Comparison of ENCODE assay signal across 15 cellular contexts in genomic region chr9:129695870-129696269, GRCh38. TPM values are rescaled to one million over a fixed set of nuclear protein-coding genes. Genes with fewer than 3 reads are reported as not detected.
A peak's percentile ranks its signal among the peaks of the same experiment; 100 is the strongest.
DNase-seq lines count a peak whose midpoint lies in the region; ATAC-seq and TF ChIP-seq lines count a peak whose summit lies in the region.
"Had no signal": no experiment of that assay in that cellular context is flagged by ENCODE, and none has a peak within 500 bp of the region (broad histone marks: within the 10 kb centered on the region; RNA-seq: fewer than 3 reads in every experiment).

No MANE protein-coding gene starts in this region.

- DNase-seq in GM23248 (no peak), SK-N-MC (ENCODE audit: low read depth, low spot score) (no peak), mesenchymal stem cell (no peak), tibial artery (no peak), NCI-H1105 (lab: John Stamatoyannopoulos, UW) (no peak)
- no peak for DNase-seq in activated naive CD4-positive, alpha-beta T cell treated with anti-CD3 and anti-CD28 coated beads for 36 hours
- DNase-seq: CD8-positive, alpha-beta memory T cell; EL; Kasumi-1; NCI-H1417 treated with DMSO at 0.1 percent for 48 hours; NCI-H2029; NCI-H510A; SHP77 had no signal

- no peaks in the 10 kb centered on the region for H4K20me1 ChIP-seq in GM23248 (ENCODE audit: insufficient read depth)

- H3K27me3 Mint-ChIP-seq in activated naive CD4-positive, alpha-beta T cell treated with anti-CD3 and anti-CD28 coated beads for 36 hours (ENCODE audit: low read depth), result peaks cover 25% of the 10 kb centered on the region

- H3K4ac ChIP-seq in mesenchymal stem cell (ENCODE audit: low read depth in 1 of 2, low read length in 2 of 2), result no peak overlapping the region

- H3K18ac ChIP-seq in mesenchymal stem cell (ENCODE audit: low read depth in 1 of 2, low read length in 2 of 2), result no peak overlapping the region

- H3K27ac ChIP-seq in GM23248 (peak overlapping the region; percentile 100), SK-N-MC (peak overlapping the region; percentile 99), mesenchymal stem cell (ENCODE audit: low read length, poor library complexity, severe bottlenecking) (no peak overlapping the region), tibial artery (peak overlapping the region; percentile 84 to 91)
- H3K27ac ChIP-seq: BLaER1 had no signal

- H3K9me3 ChIP-seq in GM23248 (ENCODE audit: low read depth) (no peaks in the 10 kb centered on the region), SK-N-MC (ENCODE audit: low read depth, low read length) (no peaks in the 10 kb centered on the region), mesenchymal stem cell (ENCODE audit: control insufficient read depth, low read length) (no peaks in the 10 kb centered on the region), tibial artery (no peaks in the 10 kb centered on the region)
- H3K9me3 ChIP-seq: BLaER1 had no signal

- no peak overlapping the region for H4K8ac ChIP-seq in mesenchymal stem cell (ENCODE audit: low read length)

- no peak for ATAC-seq in HG02973 (IDR thresholded peaks at IDR 0.05; ENCODE audit: unreplicated experiment)

- peaks cover 87% of the 10 kb centered on the region for H3K79me2 ChIP-seq in GM23248 (ENCODE audit: insufficient read depth)

- H3K9me2 ChIP-seq in GM23248 (ENCODE audit: insufficient read depth), result no peaks in the 10 kb centered on the region

- H2BK120ac ChIP-seq in mesenchymal stem cell (ENCODE audit: low read depth, low read length), result no peak overlapping the region

- no peak overlapping the region for H2BK5ac ChIP-seq in mesenchymal stem cell (ENCODE audit: low read depth, low read length, poor library complexity, severe bottlenecking)

- no peak overlapping the region for H3K14ac ChIP-seq in mesenchymal stem cell (ENCODE audit: low read length in 2 of 2)

- H3K79me1 ChIP-seq in mesenchymal stem cell (replicated peaks; ENCODE audit: low read length, poor library complexity, severe bottlenecking), result no peaks in the 10 kb centered on the region

- peaks cover 2% of the 10 kb centered on the region for H3K9me3 Mint-ChIP-seq in activated naive CD4-positive, alpha-beta T cell treated with anti-CD3 and anti-CD28 coated beads for 36 hours
- H3K9me3 Mint-ChIP-seq: CD8-positive, alpha-beta memory T cell had no signal

- CTCF ChIA-PET in activated naive CD4-positive, alpha-beta T cell treated with anti-CD3 and anti-CD28 coated beads for 36 hours (lab: Charles Lee), result no interaction called here

- H3K4me2 ChIP-seq in GM23248 (ENCODE audit: unreplicated experiment) (peak overlapping the region; percentile 91), mesenchymal stem cell (ENCODE audit: low read length, poor library complexity, severe bottlenecking) (no peak overlapping the region)
- H3K4me2 ChIP-seq: BLaER1 had no signal

- H3K4me3 ChIP-seq in GM23248 (no peak overlapping the region), SK-N-MC (peak overlapping the region; percentile 10; the same call in 1 of the 2 replicates), mesenchymal stem cell (ENCODE audit: insufficient read depth in 1 of 2, low read depth in 1 of 2, low read length in 2 of 2) (no peak overlapping the region), tibial artery (no peak overlapping the region)
- H3K4me3 ChIP-seq: BLaER1 had no signal

- H2BK12ac ChIP-seq in mesenchymal stem cell (ENCODE audit: low read length in 2 of 2), result no peak overlapping the region

- H4K91ac ChIP-seq in mesenchymal stem cell (ENCODE audit: low read length), result no peak overlapping the region

- intact Hi-C loops in tibial artery (cut with DNase I; ENCODE audit: low total_unique reads), result no loop called here
- intact Hi-C loops in activated naive CD4-positive, alpha-beta T cell treated with anti-CD3 and anti-CD28 coated beads for 36 hours (cut with micrococcal nuclease), result no loop called here

- peaks cover 12% of the 10 kb centered on the region; the same call in 1 of the 2 replicates for H3K36me3 ChIP-seq in GM23248 (ENCODE audit: low read depth)
- H3K36me3 ChIP-seq in SK-N-MC (ENCODE audit: insufficient read depth, low read length), result peaks cover 17% of the 10 kb centered on the region
- H3K36me3 ChIP-seq in mesenchymal stem cell (ENCODE audit: control insufficient read depth in 1 of 2, insufficient read depth in 2 of 2, low read depth in 1 of 2, low read length in 2 of 2), result peaks cover 0 to 4% of the 10 kb centered on the region in 2 experiments
- no peaks in the 10 kb centered on the region for H3K36me3 ChIP-seq in tibial artery
- H3K36me3 ChIP-seq: BLaER1 had no signal

- peaks cover 61% of the 10 kb centered on the region for H3K4me1 ChIP-seq in GM23248 (ENCODE audit: insufficient read depth)
- H3K4me1 ChIP-seq in mesenchymal stem cell (ENCODE audit: control insufficient read depth, insufficient read depth, low read depth, low read length), result peaks cover 13% of the 10 kb centered on the region
- H3K4me1 ChIP-seq in tibial artery, result peaks cover 0 to 57% (median 34%) of the 10 kb centered on the region in 4 donors
- H3K4me1 ChIP-seq: BLaER1 had no signal

- no peaks in the 10 kb centered on the region for H3K27me3 ChIP-seq in GM23248 (replicated peaks; ENCODE audit: insufficient read depth)
- peaks cover 0 to 59% of the 10 kb centered on the region in 2 experiments for H3K27me3 ChIP-seq in mesenchymal stem cell (ENCODE audit: control insufficient read depth in 1 of 2, insufficient read depth in 1 of 2, low read length in 2 of 2)
- H3K27me3 ChIP-seq in tibial artery, result no peaks in the 10 kb centered on the region

- peaks cover 5% of the 10 kb centered on the region for H3K4me1 Mint-ChIP-seq in activated naive CD4-positive, alpha-beta T cell treated with anti-CD3 and anti-CD28 coated beads for 36 hours (ENCODE audit: low read depth)

- no peak overlapping the region for H2BK15ac ChIP-seq in mesenchymal stem cell (ENCODE audit: low read depth, poor library complexity, severe bottlenecking)

- H3K36me3 Mint-ChIP-seq in activated naive CD4-positive, alpha-beta T cell treated with anti-CD3 and anti-CD28 coated beads for 36 hours (ENCODE audit: low read depth), result no peaks in the 10 kb centered on the region
- H3K36me3 Mint-ChIP-seq: CD8-positive, alpha-beta memory T cell had no signal

- no peak for TF ChIP-seq CTCF in tibial artery (IDR thresholded peaks at IDR 0.05)

- no peak overlapping the region for H2AK5ac ChIP-seq in mesenchymal stem cell (ENCODE audit: low read length, severe bottlenecking)

- in situ Hi-C loops in GM23248 (cut with MboI), result no loop called here

- peaks cover 69% of the 10 kb centered on the region for H3F3A ChIP-seq in GM23248 (ENCODE audit: insufficient read depth)

- 46 to 55% methylated on average over 3 of the region's 3 CpGs for WGBS in GM23248 (ENCODE audit: low coverage in 1 of 2, low lambda C conversion rate in 2 of 2, missing lambda C conversion rate in 2 of 2), 2 experiments
- WGBS in mesenchymal stem cell, result 83% methylated on average over 3 of the region's 3 CpGs

- peak overlapping the region; percentile 99 for H3K9ac ChIP-seq in GM23248
- peak overlapping the region; percentile 91 for H3K9ac ChIP-seq in SK-N-MC (ENCODE audit: insufficient read length)
- H3K9ac ChIP-seq in mesenchymal stem cell (ENCODE audit: low read length), result peak overlapping the region; percentile 8
- H3K9ac ChIP-seq: BLaER1 had no signal

- no peak overlapping the region for H2AFZ ChIP-seq in GM23248
- H2AFZ ChIP-seq in mesenchymal stem cell (ENCODE audit: low read depth, low read length), result no peak overlapping the region

- no peak overlapping the region for H3K23ac ChIP-seq in mesenchymal stem cell (ENCODE audit: low read length in 2 of 2)

- H3K4me3 Mint-ChIP-seq in activated naive CD4-positive, alpha-beta T cell treated with anti-CD3 and anti-CD28 coated beads for 36 hours, result no peak overlapping the region
- H3K4me3 Mint-ChIP-seq: CD8-positive, alpha-beta memory T cell had no signal

- H3K27ac Mint-ChIP-seq in activated naive CD4-positive, alpha-beta T cell treated with anti-CD3 and anti-CD28 coated beads for 36 hours, result no peak overlapping the region
- H3K27ac Mint-ChIP-seq: CD8-positive, alpha-beta memory T cell had no signal

RNA-seq across cellular contexts. Expression of gene PRRX2, which starts 30.4 kb away (rescaled TPM):
- 145 and 169 TPM in 2 replicates for total RNA-seq in GM23248 (2014; rRNA removed; shearing (Covaris generic))
- 137 and 141 TPM in 2 replicates for polyA plus RNA-seq in GM23248 (2016; fragmentation: Nextera tagmentation; extraction: Ambion mirVana)
- 19.5 TPM for polyA plus RNA-seq in mesenchymal stem cell (2013, experiment 1 of 2)
- 20.1 TPM for polyA plus RNA-seq in mesenchymal stem cell (2013, experiment 2 of 2)
- total RNA-seq in activated naive CD4-positive, alpha-beta T cell treated with anti-CD3 and anti-CD28 coated beads for 36 hours, result under 1 TPM; 0.69 to 0.83 TPM
- polyA plus RNA-seq: CD8-positive, alpha-beta memory T cell had no signal

RNA-seq across cellular contexts. Expression of gene ASB6, which starts 53.9 kb away (rescaled TPM):
- total RNA-seq in GM23248 (2014; rRNA removed; shearing (Covaris generic)), result 22.9 and 24.9 TPM in 2 replicates
- 24.1 and 24.4 TPM in 2 replicates for polyA plus RNA-seq in GM23248 (2016; fragmentation: Nextera tagmentation; extraction: Ambion mirVana)
- polyA plus RNA-seq in mesenchymal stem cell (2013, experiment 1 of 2), result 11.6 TPM
- polyA plus RNA-seq in mesenchymal stem cell (2013, experiment 2 of 2), result 11.6 TPM
- total RNA-seq in activated naive CD4-positive, alpha-beta T cell treated with anti-CD3 and anti-CD28 coated beads for 36 hours, result 10 to 100 TPM; 13.0 to 13.8 TPM

RNA-seq across cellular contexts. Expression of gene PTGES, which starts 57.0 kb away (rescaled TPM):
- 8.3 and 12.6 TPM in 2 replicates for total RNA-seq in GM23248 (2014; rRNA removed; shearing (Covaris generic))
- 22.0 and 22.4 TPM in 2 replicates for polyA plus RNA-seq in GM23248 (2016; fragmentation: Nextera tagmentation; extraction: Ambion mirVana)
- polyA plus RNA-seq in mesenchymal stem cell (2013, experiment 1 of 2), result 9.1 TPM
- 8.7 TPM for polyA plus RNA-seq in mesenchymal stem cell (2013, experiment 2 of 2)
- under 1 TPM; 0.31 to 0.44 TPM for total RNA-seq in activated naive CD4-positive, alpha-beta T cell treated with anti-CD3 and anti-CD28 coated beads for 36 hours
- total RNA-seq: CD8-positive, alpha-beta memory T cell had no signal
- polyA plus RNA-seq: CD8-positive, alpha-beta memory T cell had no signal

Comparison
In these comparisons a context has a peak if more than half of its experiments do, and no peak if none do; other contexts are left out.
1. H3K9ac ChIP-seq: peak in every context shown above with its lines; median percentile 99 in GM23248; 91 in SK-N-MC; 8 in mesenchymal stem cell.
2. RNA of gene PRRX2, which starts 30.4 kb away (total RNA-seq): 145 to 169 TPM in GM23248; 0.69 to 0.83 TPM in activated naive CD4-positive, alpha-beta T cell treated with anti-CD3 and anti-CD28 coated beads for 36 hours; every median in the first group is over 10 times any median in the second.